Comparison of ENCODE assay signal across 17 cellular contexts in the genomic region with DNA sequence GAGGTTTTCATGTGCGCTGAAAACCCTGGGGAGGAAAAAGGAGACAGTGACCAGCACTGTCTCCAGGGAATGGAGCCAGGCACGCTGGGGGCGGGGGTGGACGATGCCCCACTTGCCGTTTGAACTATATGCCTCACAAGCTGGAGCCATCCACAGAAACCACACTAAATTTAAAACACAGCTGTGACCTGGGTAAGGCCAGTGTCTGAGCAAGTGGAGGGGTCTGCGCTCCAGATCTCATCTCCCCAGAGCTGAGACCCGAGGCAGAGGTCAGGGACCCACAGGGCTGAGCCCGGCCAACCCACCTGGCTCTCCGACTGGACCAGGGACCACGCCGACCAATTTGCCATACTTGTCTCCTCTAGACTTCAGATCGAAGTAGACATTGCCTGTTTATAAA. TPM values are rescaled to one million over a fixed set of nuclear protein-coding genes. Genes with fewer than 3 reads are reported as not detected.
DNase-seq lines count a peak whose midpoint lies in the region; TF ChIP-seq lines count a peak whose summit lies in the region.
"Had no signal": no experiment of that assay in that cellular context is flagged by ENCODE, and none has a peak within 500 bp of the region (broad histone marks: within the 10 kb centered on the region; RNA-seq: fewer than 3 reads in every experiment).

No MANE protein-coding gene starts in this region.

- intact Hi-C loops in sigmoid colon (cut with DNase I) (loop anchor here (5.0 kb wide), 1 partner anchor 40 kb away; no protein-coding TSS in a partner anchor), spleen (cut with DNase I; ENCODE audit: low total_unique reads) (no loop called here), CD14-positive monocyte (cut with micrococcal nuclease) (loop anchor here in 1 of 2 donors (5.0 kb wide), 1 partner anchor 35 kb away; no protein-coding TSS in a partner anchor)
- intact Hi-C loops in activated CD4-positive, alpha-beta memory T cell treated with anti-CD3 and anti-CD28 coated beads for 36 hours (cut with micrococcal nuclease): loop anchor here (1.0 kb wide), 1 partner anchor 137 kb away; no protein-coding TSS in a partner anchor

- H3K36me3 Mint-ChIP-seq in CD14-positive monocyte: peaks cover 64 to 85% of the 10 kb centered on the region in 2 donors
- H3K36me3 Mint-ChIP-seq in activated CD4-positive, alpha-beta memory T cell treated with anti-CD3 and anti-CD28 coated beads for 36 hours: peaks cover 35% of the 10 kb centered on the region

- TF ChIP-seq POLR2A in sigmoid colon (IDR thresholded peaks at IDR 0.05) (no peak), spleen (IDR thresholded peaks at IDR 0.05) (no peak)

- TF ChIP-seq CTCF in sigmoid colon (IDR thresholded peaks at IDR 0.05): no peak
- no peak for TF ChIP-seq CTCF in spleen (IDR thresholded peaks at IDR 0.05 in 8 of 11, conservative IDR thresholded peaks at IDR 0.05 in 3 of 11)
- TF ChIP-seq CTCF in CD14-positive monocyte (IDR thresholded peaks at IDR 0.05): no peak

- H3K4me1 Mint-ChIP-seq in CD14-positive monocyte: peaks cover 8% of the 10 kb centered on the region
- H3K4me1 Mint-ChIP-seq in activated CD4-positive, alpha-beta memory T cell treated with anti-CD3 and anti-CD28 coated beads for 36 hours (ENCODE audit: low read depth): peaks cover 5% of the 10 kb centered on the region

- H3K27ac ChIP-seq in sigmoid colon: peak overlapping the region in 3 of 4 donors; percentile 79 to 94 (median 91)
- H3K27ac ChIP-seq in spleen: no peak overlapping the region
- H3K27ac ChIP-seq: BLaER1 had no signal

- POLR2A ChIA-PET in activated CD4-positive, alpha-beta memory T cell treated with anti-CD3 and anti-CD28 coated beads for 36 hours (lab: Charles Lee): no interaction called here

- H3K4me3 ChIP-seq in sigmoid colon (no peak overlapping the region), spleen (no peak overlapping the region)
- H3K4me3 ChIP-seq: BLaER1 had no signal

- H3K36me3 ChIP-seq in sigmoid colon (peaks cover 16 to 62% (median 28%) of the 10 kb centered on the region in 4 donors), spleen (peaks cover 0 to 96% (median 70%) of the 10 kb centered on the region in 6 donors)

- H3K9me3 Mint-ChIP-seq in CD14-positive monocyte: peaks cover 0 to 2% (median 0%) of the 10 kb centered on the region in 7 donors
- H3K9me3 Mint-ChIP-seq in activated CD4-positive, alpha-beta memory T cell treated with anti-CD3 and anti-CD28 coated beads for 36 hours: no peaks in the 10 kb centered on the region
- H3K9me3 Mint-ChIP-seq: CD4-positive, alpha-beta T cell; CD8-positive, alpha-beta T cell had no signal

- peak overlapping the region in 1 of 7 donors; percentile 47 for H3K27ac Mint-ChIP-seq in CD14-positive monocyte
- H3K27ac Mint-ChIP-seq in activated CD4-positive, alpha-beta memory T cell treated with anti-CD3 and anti-CD28 coated beads for 36 hours: no peak overlapping the region
- H3K27ac Mint-ChIP-seq: CD4-positive, alpha-beta T cell; CD8-positive, alpha-beta T cell had no signal

- 91% methylated on average over 12 of the region's 12 CpGs for WGBS in sigmoid colon, 2 donors
- WGBS in spleen, 5 donors: 88 to 94% (median 91%) methylated on average over 12 of the region's 12 CpGs

- H3K9me3 ChIP-seq in sigmoid colon: no peaks in the 10 kb centered on the region
- no peaks in the 10 kb centered on the region for H3K9me3 ChIP-seq in spleen
- H3K9me3 ChIP-seq: BE2C, BLaER1, Caco-2 had no signal

- CTCF ChIA-PET in activated CD4-positive, alpha-beta memory T cell treated with anti-CD3 and anti-CD28 coated beads for 36 hours (lab: Charles Lee): interaction anchor here (1.2 to 3.5 kb wide), 9 partner anchors 21 to 227 kb away, joined by 3 to 39 read pairs (median 6); a partner anchor contains a TSS

- no peak overlapping the region for H3K4me3 Mint-ChIP-seq in CD14-positive monocyte
- H3K4me3 Mint-ChIP-seq in activated CD4-positive, alpha-beta memory T cell treated with anti-CD3 and anti-CD28 coated beads for 36 hours: no peak overlapping the region
- H3K4me3 Mint-ChIP-seq: CD4-positive, alpha-beta T cell; CD8-positive, alpha-beta T cell had no signal

- TF ChIP-seq EP300 in sigmoid colon (IDR thresholded peaks at IDR 0.05): no peak

- H3K27me3 ChIP-seq in sigmoid colon (no peaks in the 10 kb centered on the region), spleen (replicated peaks in 1 of 7) (no peaks in the 10 kb centered on the region)
- H3K27me3 ChIP-seq: BE2C, BLaER1 had no signal

- H3K27me3 Mint-ChIP-seq in CD14-positive monocyte (ENCODE audit: low read depth in 3 of 3): no peaks in the 10 kb centered on the region
- no peaks in the 10 kb centered on the region for H3K27me3 Mint-ChIP-seq in activated CD4-positive, alpha-beta memory T cell treated with anti-CD3 and anti-CD28 coated beads for 36 hours
- H3K27me3 Mint-ChIP-seq: CD4-positive, alpha-beta T cell had no signal

- DNase-seq in myocyte (ENCODE audit: low read depth) (peak; percentile 40), sigmoid colon (no peak), spleen (peak; percentile 69), NCI-H774 (lab: John Stamatoyannopoulos, UW) (no peak), CD14-positive monocyte (ENCODE audit: low spot score) (no peak), SHP77 (lab: John Stamatoyannopoulos, UW) (no peak)
- DNase-seq in activated CD4-positive, alpha-beta memory T cell treated with anti-CD3 and anti-CD28 coated beads for 36 hours: no peak
- DNase-seq: 8988T, BE2C, C1 segment of cervical spinal cord, Calu3, DMS79 treated with DMSO at 0.1 percent for 48 hours, GF-D8 had no signal

- H3K4me1 ChIP-seq in sigmoid colon: peaks cover 0 to 23% (median 19%) of the 10 kb centered on the region in 4 donors
- peaks cover 0 to 20% (median 0%) of the 10 kb centered on the region in 6 donors for H3K4me1 ChIP-seq in spleen
- H3K4me1 ChIP-seq: BE2C, Caco-2 had no signal

RNA-seq across cellular contexts. Expression of a gene that starts 23.2 kb away (rescaled TPM):
- total RNA-seq in myocyte: 55.8 and 59.6 TPM in 2 replicates
- 46.0 TPM for polyA plus RNA-seq in myocyte (2012)
- 10 to 100 TPM; 44.1 to 77.5 (median 46.7) TPM for total RNA-seq in sigmoid colon
- polyA plus RNA-seq in sigmoid colon: 10 to 100 TPM; 35.4 to 75.9 (median 36.6) TPM
- total RNA-seq in spleen: 100 to 1,000 TPM in 1 of 7 donors, 10 to 100 TPM in 6; 63.9 to 113 (median 77.9) TPM
- polyA plus RNA-seq in spleen: 100 to 1,000 TPM in 2 of 3 donors, 10 to 100 TPM in 1; 69.5 to 109 (median 105) TPM
- polyA plus RNA-seq in CD14-positive monocyte: 100 to 1,000 TPM; 130 to 227 TPM
- total RNA-seq in activated CD4-positive, alpha-beta memory T cell treated with anti-CD3 and anti-CD28 coated beads for 36 hours: 10 to 100 TPM; 54.6 to 59.3 TPM

RNA-seq across cellular contexts. Expression of a gene that starts 30.8 kb away (rescaled TPM):
- total RNA-seq in myocyte: 7.6 and 9.3 TPM in 2 replicates
- polyA plus RNA-seq in myocyte (2012): 7.0 TPM
- 10 to 100 TPM; 16.8 to 24.0 (median 21.9) TPM for total RNA-seq in sigmoid colon
- 10 to 100 TPM; 11.3 to 16.2 (median 15.4) TPM for polyA plus RNA-seq in sigmoid colon
- total RNA-seq in spleen: 10 to 100 TPM; 15.1 to 32.4 (median 22.9) TPM
- 10 to 100 TPM; 10.5 to 16.0 (median 12.0) TPM for polyA plus RNA-seq in spleen
- 10 to 100 TPM in 1 of 2 donors, 1 to 10 TPM in 1; 8.4 to 11.8 TPM for polyA plus RNA-seq in CD14-positive monocyte
- total RNA-seq in activated CD4-positive, alpha-beta memory T cell treated with anti-CD3 and anti-CD28 coated beads for 36 hours: 10 to 100 TPM; 18.4 to 18.7 TPM

Comparison
In these comparisons a context has a peak if more than half of its experiments do, and no peak if none do; other contexts are left out.
1. DNase-seq: peak in myocyte (single experiment) and spleen (single experiment); none in sigmoid colon (single experiment), NCI-H774 (single experiment), CD14-positive monocyte (single experiment), activated CD4-positive, alpha-beta memory T cell treated with anti-CD3 and anti-CD28 coated beads for 36 hours (single experiment) and SHP77 (0 of 2).
2. H3K27ac ChIP-seq: peak in sigmoid colon (3 of 4); none in spleen (0 of 8).